Comparison of ENCODE assay signal across 1 cellular context in genomic region chr11:64498151-64498550, GRCh38.
TF ChIP-seq lines count a peak whose summit lies in the region.

No MANE protein-coding gene starts in this region.

TF ChIP-seq in HepG2, 621 proteins besides CTCF, POLR2A, EP300 and RAD21 (continued from another document):
- TF ChIP-seq MAFK (conservative IDR thresholded peaks at IDR 0.05 in 1 of 2, IDR thresholded peaks at IDR 0.05 in 1 of 2; ENCODE audit: low read length in 2 of 2) (no peak), ZNF703 (CRISPR knock-in tag; IDR thresholded peaks at IDR 0.05; ENCODE audit: borderline replicate concordance) (no peak), YY1 (IDR thresholded peaks at IDR 0.05; ENCODE audit: insufficient read depth, insufficient replicate concordance, low read depth, low read length) (no peak), NR2C2 (CRISPR knock-in tag; IDR thresholded peaks at IDR 0.05; ENCODE audit: borderline replicate concordance) (no peak)
